In the genomic region with DNA sequence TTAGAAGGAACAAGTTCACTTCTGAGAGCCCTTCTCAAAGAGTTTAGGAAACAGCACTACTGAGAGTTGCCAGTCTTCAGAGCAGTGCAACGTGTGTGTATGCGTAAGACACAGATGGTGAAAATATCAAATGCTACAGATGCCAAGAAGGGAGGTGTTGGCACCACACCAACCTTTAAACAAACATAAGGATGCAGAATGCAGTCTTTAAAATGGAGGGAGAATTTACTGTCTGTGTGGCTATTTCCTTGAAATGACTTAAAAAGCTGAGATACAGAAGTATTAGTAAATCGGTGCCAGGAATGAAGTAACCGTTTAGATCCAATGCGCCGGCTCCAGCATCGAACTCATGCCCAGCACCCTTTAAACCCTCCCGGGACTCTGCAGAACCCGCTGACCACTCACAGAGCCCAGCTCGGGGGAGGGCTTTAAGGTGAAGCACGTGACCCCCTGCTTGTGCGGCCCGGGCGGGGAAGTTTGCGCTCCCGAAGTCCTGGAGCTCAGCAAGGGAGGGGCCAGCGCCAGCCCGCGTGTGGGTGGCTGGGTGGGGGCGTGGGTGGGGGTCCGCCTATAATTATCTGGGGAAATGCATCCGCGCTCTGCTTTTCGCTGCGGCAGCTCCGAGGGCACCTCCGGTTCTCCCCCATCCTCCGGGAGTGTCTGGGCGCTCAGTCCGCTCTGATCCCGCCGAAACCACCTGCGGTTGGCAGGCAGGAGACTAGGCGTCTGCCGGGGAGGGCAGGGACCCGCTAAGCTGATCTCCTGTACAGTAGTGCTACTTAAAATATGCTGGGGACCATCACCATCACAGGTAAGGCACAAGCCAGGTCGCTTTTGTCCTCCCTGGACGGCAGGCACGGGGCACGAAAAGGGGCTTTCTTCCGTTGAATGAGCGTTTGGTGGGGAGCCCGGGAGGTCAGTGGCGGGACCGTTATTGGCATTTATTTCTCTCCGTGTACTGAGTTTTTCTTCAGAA, we compare ENCODE assay signal across 8 cellular contexts.
A peak's percentile ranks its signal among the peaks of the same experiment; 100 is the strongest.
DNase-seq lines count a peak whose midpoint lies in the region; ATAC-seq and TF ChIP-seq lines count a peak whose summit lies in the region.

No MANE protein-coding gene starts in this region.

- no peak overlapping the region for H3K27ac Mint-ChIP-seq in effector memory CD8-positive, alpha-beta T cell

- intact Hi-C loops in tibial artery (cut with DNase I; ENCODE audit: low total_unique reads) = loop anchor here (2.0 to 10.0 kb wide), 2 partner anchors 81 to 311 kb away; no protein-coding TSS in a partner anchor

- H3K4me1 Mint-ChIP-seq in effector memory CD8-positive, alpha-beta T cell (ENCODE audit: low read depth in 2 of 2) = peaks cover 10 to 17% of the 10 kb centered on the region in 2 donors

- CTCF ChIA-PET in BJ (lab: Yijun Ruan, JAX) = interaction anchor here (0.5 to 9.6 kb wide), 41 partner anchors 10 to 908 kb away, joined by 3 to 166 read pairs (median 5); partner anchors contain the start of gene AKAP12

- TF ChIP-seq CTCF in BJ (IDR thresholded peaks at IDR 0.05; ENCODE audit: insufficient read depth, low read depth, low read length) (no peak), WERI-Rb-1 (IDR thresholded peaks at IDR 0.05; ENCODE audit: low read depth, low read length) (no peak), tibial artery (IDR thresholded peaks at IDR 0.05) (peak in 1 of 2 experiments; percentile 5)

- DNase-seq in BJ (ENCODE audit: low read depth) = no peak
- DNase-seq in WERI-Rb-1 = peak; percentile 58
- peak in 2 of 3 experiments; percentile 4 to 12 for DNase-seq in effector memory CD8-positive, alpha-beta T cell
- peak; percentile 46 for DNase-seq in medulla oblongata (ENCODE audit: extremely low spot score)
- DNase-seq in tibial artery = peak; percentile 76 to 89
- no peak for DNase-seq in DMS153 treated with DMSO at 0.1 percent for 48 hours (lab: John Stamatoyannopoulos, UW; ENCODE audit: unreplicated experiment)
- no peak for DNase-seq in stimulated activated CD8-positive, alpha-beta memory T cell treated with anti-CD3 and anti-CD28 coated beads, Interleukin-4, amount 100 ng/mL, for 48 hours

- POLR2A ChIA-PET in BJ (lab: Charles Lee) = interaction anchor here (0.5 to 0.6 kb wide), 3 partner anchors 10 to 257 kb away, joined by 3 to 8 read pairs (median 4); no protein-coding TSS in a partner anchor

- H3K36me3 ChIP-seq in BJ (ENCODE audit: control insufficient read depth, insufficient read depth, low read length) (no peaks in the 10 kb centered on the region), HUES48 (ENCODE audit: control insufficient read depth, insufficient read depth, low read length) (no peaks in the 10 kb centered on the region), WERI-Rb-1 (no peaks in the 10 kb centered on the region), tibial artery (no peaks in the 10 kb centered on the region)

- ATAC-seq in effector memory CD8-positive, alpha-beta T cell (replicated peaks) = peak; percentile 46

- H3K9me3 ChIP-seq in HUES48 (ENCODE audit: control insufficient read depth, insufficient read depth, low read length) (no peaks in the 10 kb centered on the region), WERI-Rb-1 (ENCODE audit: severe bottlenecking) (peaks cover 2% of the 10 kb centered on the region), tibial artery (no peaks in the 10 kb centered on the region)

- H3K27ac ChIP-seq in HUES48 (ENCODE audit: low read depth, low read length) = no peak overlapping the region
- H3K27ac ChIP-seq in WERI-Rb-1 = no peak overlapping the region
- peak overlapping the region; percentile 63 to 70 for H3K27ac ChIP-seq in tibial artery

- H3K36me3 Mint-ChIP-seq in effector memory CD8-positive, alpha-beta T cell (ENCODE audit: insufficient read depth) = no peaks in the 10 kb centered on the region

- H3K4me3 ChIP-seq in BJ (ENCODE audit: low read depth, low read length) = peak overlapping the region; percentile 58
- H3K4me3 ChIP-seq in HUES48 (ENCODE audit: low read depth, low read length) = peak overlapping the region; percentile 80
- H3K4me3 ChIP-seq in WERI-Rb-1 (ENCODE audit: low read depth, low read length) = peak overlapping the region; percentile 45
- peak overlapping the region; percentile 60 to 61 for H3K4me3 ChIP-seq in tibial artery

- H3K4me1 ChIP-seq in HUES48 (ENCODE audit: control insufficient read depth, insufficient read depth, low read length) (peaks cover 14% of the 10 kb centered on the region), tibial artery (peaks cover 5 to 24% (median 16%) of the 10 kb centered on the region in 4 donors)

- peak overlapping the region; percentile 59; the same call in 1 of the 2 replicates for H3K9ac ChIP-seq in HUES48 (ENCODE audit: low read depth, low read length)

- no peaks in the 10 kb centered on the region for H3K9me3 Mint-ChIP-seq in effector memory CD8-positive, alpha-beta T cell

- no peaks in the 10 kb centered on the region for H3K27me3 ChIP-seq in BJ (ENCODE audit: control insufficient read depth, insufficient read depth, low read length)
- H3K27me3 ChIP-seq in HUES48 (ENCODE audit: control insufficient read depth, insufficient read depth, low read length) = peaks cover 13% of the 10 kb centered on the region
- H3K27me3 ChIP-seq in WERI-Rb-1 (ENCODE audit: insufficient read depth, low read depth, severe bottlenecking) = no peaks in the 10 kb centered on the region
- H3K27me3 ChIP-seq in tibial artery = no peaks in the 10 kb centered on the region

- H3K4me3 Mint-ChIP-seq in effector memory CD8-positive, alpha-beta T cell = peak overlapping the region; percentile 71 to 77

- H3K27me3 Mint-ChIP-seq in effector memory CD8-positive, alpha-beta T cell = peaks cover 73 to 90% of the 10 kb centered on the region in 2 donors

Comparison
In these comparisons a context has a peak if more than half of its experiments do, and no peak if none do; other contexts are left out.
1. DNase-seq: peak in WERI-Rb-1 (single experiment), effector memory CD8-positive, alpha-beta T cell (2 of 3), medulla oblongata (single experiment) and tibial artery (2 of 2); none in BJ (single experiment), DMS153 treated with DMSO at 0.1 percent for 48 hours (single experiment) and stimulated activated CD8-positive, alpha-beta memory T cell treated with anti-CD3 and anti-CD28 coated beads, Interleukin-4, amount 100 ng/mL, for 48 hours (single experiment).
2. H3K27ac ChIP-seq: peak in tibial artery (2 of 2); none in HUES48 (single experiment) and WERI-Rb-1 (single experiment).
3. Peak in every context shown above with its lines, with median percentiles within 50 percentile points of each other: H3K4me3 ChIP-seq.